In genomic region chr20:33423875-33424274, GRCh38 we compare ENCODE assay signal across 8 cellular contexts. TPM values are rescaled to one million over a fixed set of nuclear protein-coding genes. Genes with fewer than 3 reads are reported as not detected.
DNase-seq lines count a peak whose midpoint lies in the region; ATAC-seq, FAIRE-seq and TF ChIP-seq lines count a peak whose summit lies in the region.
"Not testable (repeated sequence)": the region's sequence is repeated elsewhere in the genome, so short reads cannot be mapped to it uniquely, and the experiment has no call there.

No MANE protein-coding gene starts in this region.

- not testable (repeated sequence) for H3K79me2 ChIP-seq in ACC112 (ENCODE audit: control insufficient read depth, insufficient read depth, low read length, unreplicated experiment); PC-9 (ENCODE audit: low read depth); astrocyte (ENCODE audit: insufficient read depth, low read length)

- not testable (repeated sequence) for FAIRE-seq in astrocyte (lab: Jason Lieb, UNC)

- H3K36me3 Mint-ChIP-seq in astrocyte (ENCODE audit: low read depth, unreplicated experiment); neural crest cell (ENCODE audit: low read depth): not testable (repeated sequence)

- CTCF ChIA-PET in PC-9 (lab: Charles Lee): interaction anchor here (0.5 to 0.7 kb wide), 3 partner anchors 13 to 1765 kb away, joined by 4 to 6 read pairs (median 5); no protein-coding TSS in a partner anchor

- H3K9ac ChIP-seq in astrocyte (ENCODE audit: low read length): peak overlapping the region; percentile 40
- peak overlapping the region; percentile 61 to 76 (median 64) for H3K9ac ChIP-seq in skeletal muscle tissue (ENCODE audit: low read depth in 1 of 3, low read length in 3 of 3)

- H3K4me1 Mint-ChIP-seq in astrocyte (ENCODE audit: low read depth, unreplicated experiment); neural crest cell: not testable (repeated sequence)

- not testable (repeated sequence) for ATAC-seq in right cardiac atrium; thoracic aorta (ENCODE audit: insufficient number of reproducible peaks, low FRiP score, low read depth)

- not testable (repeated sequence) for H3K9me3 Mint-ChIP-seq in astrocyte (ENCODE audit: unreplicated experiment); neural crest cell

- H3K4me3 Mint-ChIP-seq in astrocyte (ENCODE audit: unreplicated experiment); neural crest cell: not testable (repeated sequence)

- DNase-seq in PC-9; astrocyte (ENCODE audit: low read depth); esophagus squamous epithelium (lab: John Stamatoyannopoulos, UW); neural crest cell (ENCODE audit: low read depth, low spot score); thoracic aorta (ENCODE audit: low spot score): not testable (repeated sequence)
- peak in 1 of 3 donors; percentile 46 for DNase-seq in right cardiac atrium

- POLR2A ChIA-PET in PC-9 (lab: Charles Lee; ENCODE audit: unreplicated experiment): not testable (repeated sequence)

- not testable (repeated sequence) for H4K20me1 ChIP-seq in PC-9 (ENCODE audit: insufficient read depth); astrocyte (ENCODE audit: insufficient read depth, low read length)

- peak overlapping the region; percentile 58 for H2AFZ ChIP-seq in ACC112 (ENCODE audit: low read length, unreplicated experiment)
- H2AFZ ChIP-seq in PC-9: peak overlapping the region; percentile 22; the same call in 1 of the 2 replicates
- H2AFZ ChIP-seq in astrocyte (ENCODE audit: low read depth, low read length): peak overlapping the region; percentile 19

- H3K36me3 ChIP-seq in ACC112 (ENCODE audit: insufficient read depth, low read length); PC-9 (ENCODE audit: low read depth); astrocyte (ENCODE audit: insufficient read depth, low read length); esophagus squamous epithelium; skeletal muscle tissue (ENCODE audit: control insufficient read depth in 3 of 3, insufficient read depth in 3 of 3, low read length in 3 of 3); thoracic aorta: not testable (repeated sequence)

- not testable (repeated sequence) for H3K27ac Mint-ChIP-seq in astrocyte (ENCODE audit: unreplicated experiment)
- H3K27ac Mint-ChIP-seq in neural crest cell (ENCODE audit: unreplicated experiment): peak overlapping the region; percentile 14

- intact Hi-C loops in PC-9 (cut with micrococcal nuclease; ENCODE audit: unreplicated experiment); esophagus squamous epithelium (cut with DNase I); right cardiac atrium (cut with DNase I): not testable (repeated sequence)

- H3K27me3 ChIP-seq in ACC112 (ENCODE audit: insufficient read depth, low read length); PC-9 (ENCODE audit: insufficient read depth, low read depth); astrocyte (ENCODE audit: insufficient read depth, low read length); esophagus squamous epithelium; right cardiac atrium (ENCODE audit: control insufficient read depth, insufficient read depth); skeletal muscle tissue (ENCODE audit: control insufficient read depth in 3 of 3, insufficient read depth in 3 of 3, low read length in 3 of 3); thoracic aorta (replicated peaks; ENCODE audit: insufficient read depth): not testable (repeated sequence)

- 84 to 87% methylated on average over 4 to 9 of the region's 11 CpGs for WGBS in esophagus squamous epithelium, 2 donors
- WGBS in right cardiac atrium: 80% methylated on average over 11 of the region's 11 CpGs

- not testable (repeated sequence) for H3K27me3 Mint-ChIP-seq in astrocyte (ENCODE audit: low read depth, unreplicated experiment); neural crest cell (ENCODE audit: low read depth)

- H3K4me1 ChIP-seq in ACC112 (ENCODE audit: control insufficient read depth, insufficient read depth, low read length, unreplicated experiment) (peaks cover 15% of the 10 kb centered on the region), PC-9 (replicated peaks; ENCODE audit: insufficient read depth) (peaks cover 21% of the 10 kb centered on the region), astrocyte (ENCODE audit: insufficient read depth, low read length) (peaks cover 14% of the 10 kb centered on the region), esophagus squamous epithelium (peaks cover 0 to 22% (median 8%) of the 10 kb centered on the region in 3 donors), skeletal muscle tissue (ENCODE audit: control insufficient read depth in 3 of 3, insufficient read depth in 3 of 3, low read length in 3 of 3) (peaks cover 42 to 72% (median 52%) of the 10 kb centered on the region in 3 donors), thoracic aorta (ENCODE audit: control insufficient read depth in 1 of 2, low read depth in 2 of 2) (peaks cover 19 to 38% of the 10 kb centered on the region in 2 donors)
- not testable (repeated sequence) for H3K4me1 ChIP-seq in right cardiac atrium (ENCODE audit: control insufficient read depth, insufficient read depth, low read length)

- H3K9me2 ChIP-seq in PC-9 (ENCODE audit: insufficient read depth): not testable (repeated sequence)

- not testable (repeated sequence) for H3K9me3 ChIP-seq in PC-9 (ENCODE audit: insufficient read depth, low read depth); astrocyte (ENCODE audit: insufficient read depth, low read depth, low read length); esophagus squamous epithelium; right cardiac atrium (ENCODE audit: control insufficient read depth, low read length); skeletal muscle tissue (ENCODE audit: control insufficient read depth in 3 of 3, low read length in 3 of 3); thoracic aorta

- H3F3A ChIP-seq in PC-9 (ENCODE audit: insufficient read depth, low read depth): not testable (repeated sequence)

- H3K27ac ChIP-seq in ACC112 (ENCODE audit: low read depth, low read length): peak overlapping the region; percentile 71
- peak overlapping the region; percentile 58; the same call in 1 of the 2 replicates for H3K27ac ChIP-seq in PC-9
- peak overlapping the region; percentile 36 for H3K27ac ChIP-seq in astrocyte (ENCODE audit: low read depth, low read length)
- peak overlapping the region; percentile 62 to 87 (median 80) for H3K27ac ChIP-seq in esophagus squamous epithelium
- H3K27ac ChIP-seq in right cardiac atrium (ENCODE audit: low read length): peak overlapping the region; percentile 79
- H3K27ac ChIP-seq in skeletal muscle tissue (ENCODE audit: low read depth, low read length): peak overlapping the region; percentile 99
- peak overlapping the region; percentile 80 to 98 for H3K27ac ChIP-seq in thoracic aorta

- TF ChIP-seq POLR2A in esophagus squamous epithelium (IDR thresholded peaks at IDR 0.05): not testable (repeated sequence)

- H3K4me3 ChIP-seq in ACC112 (ENCODE audit: low read depth, low read length); PC-9; astrocyte (ENCODE audit: insufficient read depth, low read depth, low read length); esophagus squamous epithelium; right cardiac atrium (ENCODE audit: low read length): not testable (repeated sequence)
- H3K4me3 ChIP-seq in skeletal muscle tissue (ENCODE audit: low read length in 3 of 3): peak overlapping the region in 2 of 3 donors; percentile 1 to 30
- H3K4me3 ChIP-seq in thoracic aorta: peak overlapping the region; percentile 17

- not testable (repeated sequence) for BruUV-seq in PC-9 (replicated peaks; lab: Mats Ljungman, UMichigan)

- H3K4me2 ChIP-seq in PC-9 (peak overlapping the region; percentile 64), astrocyte (ENCODE audit: low read length) (peak overlapping the region; percentile 59)

- TF ChIP-seq CTCF in PC-9 (conservative IDR thresholded peaks at IDR 0.05); astrocyte (IDR thresholded peaks at IDR 0.05; ENCODE audit: insufficient read depth, low read depth, low read length); esophagus squamous epithelium (IDR thresholded peaks at IDR 0.05); neural crest cell (conservative IDR thresholded peaks at IDR 0.05); thoracic aorta (IDR thresholded peaks at IDR 0.05): not testable (repeated sequence)

RNA-seq across cellular contexts. Expression of gene SNTA1, which starts 19.7 kb away (rescaled TPM):
- total RNA-seq in PC-9 (2021): 7.6 and 10.1 TPM in 2 replicates
- total RNA-seq in astrocyte: 7.1 and 9.6 TPM in 2 replicates
- total RNA-seq in esophagus squamous epithelium: 10 to 100 TPM in 3 of 4 donors, 1 to 10 TPM in 1; 6.3 to 27.3 (median 14.0) TPM
- 100 to 1,000 TPM; 160 to 207 (median 170) TPM for total RNA-seq in right cardiac atrium
- polyA plus RNA-seq in right cardiac atrium: 221 TPM
- 9.4 and 10.3 TPM in 2 replicates for total RNA-seq in neural crest cell
- 36.5 TPM for total RNA-seq in skeletal muscle tissue
- total RNA-seq in thoracic aorta: 100 to 1,000 TPM in 1 of 2 donors, 10 to 100 TPM in 1; 62.6 to 108 TPM

RNA-seq across cellular contexts. Expression of gene CDK5RAP1, which starts 22.6 kb away (rescaled TPM):
- total RNA-seq in PC-9 (2021) (39.7 and 45.3 TPM in 2 replicates), astrocyte (24.9 and 29.2 TPM in 2 replicates), esophagus squamous epithelium (10 to 100 TPM; 13.5 to 23.2 (median 20.1) TPM), right cardiac atrium (10 to 100 TPM; 22.4 to 27.0 (median 24.6) TPM), neural crest cell (56.3 and 58.7 TPM in 2 replicates), skeletal muscle tissue (20.4 TPM), thoracic aorta (10 to 100 TPM; 26.2 to 26.3 TPM)
- 26.0 TPM for polyA plus RNA-seq in right cardiac atrium

Comparison
In these comparisons a context has a peak if more than half of its experiments do, and no peak if none do; other contexts are left out.
1. H3K27ac ChIP-seq: peak in every context shown above with its lines; median percentile 99 in skeletal muscle tissue; 89 in thoracic aorta; 80 in esophagus squamous epithelium; 79 in right cardiac atrium; 71 in ACC112; 58 in PC-9; 36 in astrocyte.